25 cellular contexts compared by ENCODE assay signal in genomic region chr10:111261066-111261465, GRCh38.
"Had no signal": no experiment of that assay in that cellular context is flagged by ENCODE, and none has a peak within 500 bp of the region (broad histone marks: within the 10 kb centered on the region; RNA-seq: fewer than 3 reads in every experiment).

No MANE protein-coding gene starts in this region.

- H3K4me2 ChIP-seq: smooth muscle cell had no signal

- H3K4me3 Mint-ChIP-seq: activated CD8-positive, alpha-beta T cell treated with anti-CD3 and anti-CD28 coated beads for 36 hours; activated naive CD8-positive, alpha-beta T cell treated with anti-CD3 and anti-CD28 coated beads, Interleukin-2, amount 50 U/mL, for 24 hours; activated T-cell treated with anti-CD3 and anti-CD28 coated beads, Interleukin-2, amount 50 U/mL, for 4 hours; activated T-helper 17 cell treated with anti-CD3 and anti-CD28 coated beads, Interleukin-2, amount 50 U/mL, for 72 hours; central memory CD8-positive, alpha-beta T cell; dendritic cell treated with granulocyte-macrophage colony-stimulating factor and Interleukin-4, amounts not matched to agents 40 ng/mL and 50 ng/mL, for 4 days; naive thymus-derived CD8-positive, alpha-beta T cell; neural crest cell; stimulated activated naive B cell treated with anti-CD40 and anti-IgM and Interleukin-4, amounts not matched to agents 10 μg/mL and 1 μg/mL and 100 μg/mL, for 72 hours; WTC11 had no signal

- H3K9me3 Mint-ChIP-seq: activated CD8-positive, alpha-beta T cell treated with anti-CD3 and anti-CD28 coated beads for 36 hours; activated naive CD8-positive, alpha-beta T cell treated with anti-CD3 and anti-CD28 coated beads, Interleukin-2, amount 50 U/mL, for 24 hours; activated T-cell treated with anti-CD3 and anti-CD28 coated beads, Interleukin-2, amount 50 U/mL, for 4 hours; activated T-helper 17 cell treated with anti-CD3 and anti-CD28 coated beads, Interleukin-2, amount 50 U/mL, for 72 hours; central memory CD8-positive, alpha-beta T cell; dendritic cell treated with granulocyte-macrophage colony-stimulating factor and Interleukin-4, amounts not matched to agents 40 ng/mL and 50 ng/mL, for 4 days; stimulated activated naive B cell treated with anti-CD40 and anti-IgM and Interleukin-4, amounts not matched to agents 10 μg/mL and 1 μg/mL and 100 μg/mL, for 72 hours had no signal

- H3K27me3 Mint-ChIP-seq: dendritic cell treated with granulocyte-macrophage colony-stimulating factor and Interleukin-4, amounts not matched to agents 40 ng/mL and 50 ng/mL, for 4 days had no signal

- H3K4me1 ChIP-seq: gastrocnemius medialis, stomach, tibial artery had no signal

- H3K4me1 Mint-ChIP-seq: activated naive CD8-positive, alpha-beta T cell treated with anti-CD3 and anti-CD28 coated beads, Interleukin-2, amount 50 U/mL, for 24 hours; activated T-helper 17 cell treated with anti-CD3 and anti-CD28 coated beads, Interleukin-2, amount 50 U/mL, for 72 hours; central memory CD8-positive, alpha-beta T cell; naive thymus-derived CD8-positive, alpha-beta T cell; neural crest cell; stimulated activated naive B cell treated with anti-CD40 and anti-IgM and Interleukin-4, amounts not matched to agents 10 μg/mL and 1 μg/mL and 100 μg/mL, for 72 hours; WTC11 had no signal

- H3K27ac Mint-ChIP-seq: activated CD8-positive, alpha-beta T cell treated with anti-CD3 and anti-CD28 coated beads for 36 hours; activated naive CD8-positive, alpha-beta T cell treated with anti-CD3 and anti-CD28 coated beads, Interleukin-2, amount 50 U/mL, for 24 hours; activated T-helper 17 cell treated with anti-CD3 and anti-CD28 coated beads, Interleukin-2, amount 50 U/mL, for 72 hours; dendritic cell treated with granulocyte-macrophage colony-stimulating factor and Interleukin-4, amounts not matched to agents 40 ng/mL and 50 ng/mL, for 4 days; naive thymus-derived CD8-positive, alpha-beta T cell; stimulated activated naive B cell treated with anti-CD40 and anti-IgM and Interleukin-4, amounts not matched to agents 10 μg/mL and 1 μg/mL and 100 μg/mL, for 72 hours; WTC11 had no signal

- DNase-seq: activated CD4-positive, alpha-beta T cell treated with anti-CD3 and anti-CD28 coated beads, Interleukin-2, amount 50 U/mL, for 1 hour; activated CD8-positive, alpha-beta T cell treated with anti-CD3 and anti-CD28 coated beads for 36 hours; activated gamma-delta T cell treated with Interleukin-2 at 50 U/mL for 16 hours; activated naive CD4-positive, alpha-beta T cell treated with anti-CD3 and anti-CD28 coated beads, Interleukin-2, amount 50 U/mL, for 16 hours; activated naive CD8-positive, alpha-beta T cell treated with anti-CD3 and anti-CD28 coated beads, Interleukin-2, amount 50 U/mL, for 24 hours; activated T-cell treated with anti-CD3 and anti-CD28 coated beads, Interleukin-2, amount 50 U/mL, for 4 hours; effector CD4-positive, alpha-beta T cell; gastrocnemius medialis; glutamatergic neuron; left cardiac atrium; mammary epithelial cell; posterior cingulate gyrus; stimulated activated CD4-positive, alpha-beta T cell treated with anti-CD3 and anti-CD28 coated beads, Interleukin-2, amount 100 ng/mL, for 24 hours; stimulated activated naive B cell treated with anti-CD40 and anti-IgM and Interleukin-4, amounts not matched to agents 10 μg/mL and 1 μg/mL and 100 μg/mL, for 72 hours; stomach; T-helper 2 cell; tibial artery had no signal

- H3K36me3 Mint-ChIP-seq: naive thymus-derived CD8-positive, alpha-beta T cell; stimulated activated naive B cell treated with anti-CD40 and anti-IgM and Interleukin-4, amounts not matched to agents 10 μg/mL and 1 μg/mL and 100 μg/mL, for 72 hours; WTC11 had no signal

- H3K36me3 ChIP-seq: gastrocnemius medialis, stomach, tibial artery had no signal

- H3K4me3 ChIP-seq: gastrocnemius medialis, smooth muscle cell, stomach, tibial artery had no signal

- H3K9me3 ChIP-seq: gastrocnemius medialis, tibial artery had no signal

- H3K27ac ChIP-seq: gastrocnemius medialis, stomach, tibial artery had no signal

- H3K27me3 ChIP-seq: gastrocnemius medialis, tibial artery had no signal

- ATAC-seq: activated CD8-positive, alpha-beta T cell treated with anti-CD3 and anti-CD28 coated beads for 36 hours; activated naive CD8-positive, alpha-beta T cell treated with anti-CD3 and anti-CD28 coated beads, Interleukin-2, amount 50 U/mL, for 24 hours; activated T-cell treated with anti-CD3 and anti-CD28 coated beads, Interleukin-2, amount 50 U/mL, for 4 hours; activated T-helper 17 cell treated with anti-CD3 and anti-CD28 coated beads, Interleukin-2, amount 50 U/mL, for 72 hours; gastrocnemius medialis; left cardiac atrium; naive thymus-derived CD8-positive, alpha-beta T cell; sciatic nerve; stimulated activated naive B cell treated with anti-CD40 and anti-IgM and Interleukin-4, amounts not matched to agents 10 μg/mL and 1 μg/mL and 100 μg/mL, for 72 hours; WTC11 had no signal
